Comparison of ENCODE assay signal across 14 cellular contexts in genomic region chr6:97292671-97293070, GRCh38.
"Had no signal": no experiment of that assay in that cellular context is flagged by ENCODE, and none has a peak within 500 bp of the region (broad histone marks: within the 10 kb centered on the region; RNA-seq: fewer than 3 reads in every experiment).

No MANE protein-coding gene starts in this region.

- DNase-seq: activated CD4-positive, alpha-beta T cell treated with anti-CD3 and anti-CD28 coated beads, Interleukin-2, amount 50 U/mL, for 48 hours; activated effector memory CD4-positive, alpha-beta T cell treated with anti-CD3 and anti-CD28 coated beads, Interleukin-2, amount 50 U/mL, for 16 hours; activated T-cell treated with anti-CD3 and anti-CD28 coated beads, Interleukin-2, amount 50 U/mL, for 4 hours; aorta; left cardiac atrium; lower lobe of right lung; midbrain; naive B cell; stimulated activated CD4-positive, alpha-beta T cell treated with anti-CD3 and anti-CD28 coated beads, Interleukin-4, amount 100 ng/mL, for 1 hour; stimulated activated CD8-positive, alpha-beta memory T cell treated with anti-CD3 and anti-CD28 coated beads, Interleukin-4, amount 100 ng/mL, for 48 hours; stimulated activated naive CD8-positive, alpha-beta T cell treated with anti-CD3 and anti-CD28 coated beads, Interleukin-15, Interleukin-2, amounts not matched to agents 100 U/mL and 50 U/mL, for 24 hours; testis; upper lobe of right lung had no signal

- ATAC-seq: activated CD4-positive, CD25-positive, alpha-beta regulatory T cell treated with anti-CD3 and anti-CD28 coated beads, Interleukin-2, amount 50 U/mL, for 24 hours; left cardiac atrium; lower lobe of right lung; stimulated activated naive CD8-positive, alpha-beta T cell treated with anti-CD3 and anti-CD28 coated beads, Interleukin-15, Interleukin-2, amounts not matched to agents 100 U/mL and 50 U/mL, for 24 hours; upper lobe of right lung had no signal

- H3K4me3 ChIP-seq: lower lobe of right lung, testis, upper lobe of right lung had no signal
